In the genomic region with DNA sequence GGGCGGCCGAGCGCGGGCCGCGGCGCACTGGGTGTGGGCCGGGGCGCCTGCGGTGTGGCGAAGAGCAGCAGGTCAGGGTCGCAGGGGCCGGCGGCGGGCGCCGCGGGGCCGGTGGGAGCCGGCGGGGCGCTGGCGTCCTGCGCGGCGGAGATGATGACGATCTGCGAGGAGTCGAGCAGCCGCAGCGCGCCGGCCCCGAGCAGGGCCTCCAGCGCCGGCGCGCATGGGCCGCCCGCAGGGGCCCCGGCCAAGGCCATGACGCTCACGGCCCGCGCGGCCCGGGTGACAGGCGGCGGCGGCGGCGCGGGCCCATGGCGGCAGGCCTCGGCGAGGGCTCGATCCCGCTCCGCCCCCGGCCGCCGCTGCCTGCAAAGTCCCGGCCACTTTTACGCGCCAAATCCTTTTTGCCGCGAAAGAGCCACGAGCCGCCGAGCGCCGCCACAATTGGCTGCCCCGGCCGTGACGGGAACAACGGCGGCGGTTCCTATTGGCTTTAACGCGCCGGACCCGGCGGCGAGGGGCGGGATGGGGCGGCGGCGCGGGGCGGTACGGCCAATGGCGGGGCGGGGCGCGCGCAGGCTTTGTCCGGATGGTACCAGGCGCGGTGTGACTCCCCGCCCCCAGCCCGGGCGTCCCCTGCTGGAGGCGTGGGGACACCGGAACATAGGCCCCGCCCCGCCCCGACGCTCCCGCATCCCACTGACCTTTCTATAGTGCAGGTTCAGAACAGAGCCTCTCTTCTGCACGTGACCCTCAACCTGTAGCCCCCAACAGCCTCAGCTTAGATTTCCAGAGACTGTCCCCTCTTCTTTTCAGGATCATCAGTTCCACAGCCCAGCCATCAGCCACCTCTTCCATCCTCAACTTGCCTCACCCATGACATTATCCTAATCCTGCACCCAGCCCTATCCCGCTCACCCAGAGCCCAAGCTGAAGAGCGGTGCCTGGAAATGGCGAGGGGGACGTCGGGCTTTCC, we compare ENCODE assay signal across 2 cellular contexts.
TF ChIP-seq lines count a peak whose summit lies in the region.

A gene with protein sequence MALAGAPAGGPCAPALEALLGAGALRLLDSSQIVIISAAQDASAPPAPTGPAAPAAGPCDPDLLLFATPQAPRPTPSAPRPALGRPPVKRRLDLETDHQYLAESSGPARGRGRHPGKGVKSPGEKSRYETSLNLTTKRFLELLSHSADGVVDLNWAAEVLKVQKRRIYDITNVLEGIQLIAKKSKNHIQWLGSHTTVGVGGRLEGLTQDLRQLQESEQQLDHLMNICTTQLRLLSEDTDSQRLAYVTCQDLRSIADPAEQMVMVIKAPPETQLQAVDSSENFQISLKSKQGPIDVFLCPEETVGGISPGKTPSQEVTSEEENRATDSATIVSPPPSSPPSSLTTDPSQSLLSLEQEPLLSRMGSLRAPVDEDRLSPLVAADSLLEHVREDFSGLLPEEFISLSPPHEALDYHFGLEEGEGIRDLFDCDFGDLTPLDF (minus strand): TSS at position 378 of the 976 bp plus-strand sequence. CDS start 121 bp downstream, at position 257.

TF ChIP-seq in HCT116, 20 proteins besides CTCF, POLR2A, EP300 and RAD21 (continued from another document):
- TF ChIP-seq POLR2AphosphoS5 (IDR thresholded peaks at IDR 0.05; ENCODE audit: low read depth, low read length) (no peak), ZFX (IDR thresholded peaks at IDR 0.05) (peak; percentile 74; the same call in 1 of the 2 replicates), SIN3A (IDR thresholded peaks at IDR 0.05; ENCODE audit: low read depth) (peak; percentile 82), JUND (IDR thresholded peaks at IDR 0.05) (no peak), ZNF274 (IDR thresholded peaks at IDR 0.05; ENCODE audit: low read depth, low read length) (no peak), FOSL1 (IDR thresholded peaks at IDR 0.05; ENCODE audit: low read depth) (no peak), EGR1 (IDR thresholded peaks at IDR 0.05; ENCODE audit: low read depth) (0 out of 2 replicates have a peak, but pooled peaks have one; percentile 33)
- TF ChIP-seq, protein P1, sequence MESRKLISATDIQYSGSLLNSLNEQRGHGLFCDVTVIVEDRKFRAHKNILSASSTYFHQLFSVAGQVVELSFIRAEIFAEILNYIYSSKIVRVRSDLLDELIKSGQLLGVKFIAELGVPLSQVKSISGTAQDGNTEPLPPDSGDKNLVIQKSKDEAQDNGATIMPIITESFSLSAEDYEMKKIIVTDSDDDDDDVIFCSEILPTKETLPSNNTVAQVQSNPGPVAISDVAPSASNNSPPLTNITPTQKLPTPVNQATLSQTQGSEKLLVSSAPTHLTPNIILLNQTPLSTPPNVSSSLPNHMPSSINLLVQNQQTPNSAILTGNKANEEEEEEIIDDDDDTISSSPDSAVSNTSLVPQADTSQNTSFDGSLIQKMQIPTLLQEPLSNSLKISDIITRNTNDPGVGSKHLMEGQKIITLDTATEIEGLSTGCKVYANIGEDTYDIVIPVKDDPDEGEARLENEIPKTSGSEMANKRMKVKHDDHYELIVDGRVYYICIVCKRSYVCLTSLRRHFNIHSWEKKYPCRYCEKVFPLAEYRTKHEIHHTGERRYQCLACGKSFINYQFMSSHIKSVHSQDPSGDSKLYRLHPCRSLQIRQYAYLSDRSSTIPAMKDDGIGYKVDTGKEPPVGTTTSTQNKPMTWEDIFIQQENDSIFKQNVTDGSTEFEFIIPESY (IDR thresholded peaks at IDR 0.05; ENCODE audit: extremely low read depth, insufficient replicate concordance, low read length), result no peak
- TF ChIP-seq, protein P2, sequence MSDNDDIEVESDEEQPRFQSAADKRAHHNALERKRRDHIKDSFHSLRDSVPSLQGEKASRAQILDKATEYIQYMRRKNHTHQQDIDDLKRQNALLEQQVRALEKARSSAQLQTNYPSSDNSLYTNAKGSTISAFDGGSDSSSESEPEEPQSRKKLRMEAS (IDR thresholded peaks at IDR 0.05), result peak; percentile 92
- TF ChIP-seq, protein P3, sequence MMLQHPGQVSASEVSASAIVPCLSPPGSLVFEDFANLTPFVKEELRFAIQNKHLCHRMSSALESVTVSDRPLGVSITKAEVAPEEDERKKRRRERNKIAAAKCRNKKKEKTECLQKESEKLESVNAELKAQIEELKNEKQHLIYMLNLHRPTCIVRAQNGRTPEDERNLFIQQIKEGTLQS (IDR thresholded peaks at IDR 0.05), result no peak

TF ChIP-seq in neural cell, 6 proteins besides CTCF, POLR2A, EP300 and RAD21 (continued from another document):
- TF ChIP-seq, protein P4, sequence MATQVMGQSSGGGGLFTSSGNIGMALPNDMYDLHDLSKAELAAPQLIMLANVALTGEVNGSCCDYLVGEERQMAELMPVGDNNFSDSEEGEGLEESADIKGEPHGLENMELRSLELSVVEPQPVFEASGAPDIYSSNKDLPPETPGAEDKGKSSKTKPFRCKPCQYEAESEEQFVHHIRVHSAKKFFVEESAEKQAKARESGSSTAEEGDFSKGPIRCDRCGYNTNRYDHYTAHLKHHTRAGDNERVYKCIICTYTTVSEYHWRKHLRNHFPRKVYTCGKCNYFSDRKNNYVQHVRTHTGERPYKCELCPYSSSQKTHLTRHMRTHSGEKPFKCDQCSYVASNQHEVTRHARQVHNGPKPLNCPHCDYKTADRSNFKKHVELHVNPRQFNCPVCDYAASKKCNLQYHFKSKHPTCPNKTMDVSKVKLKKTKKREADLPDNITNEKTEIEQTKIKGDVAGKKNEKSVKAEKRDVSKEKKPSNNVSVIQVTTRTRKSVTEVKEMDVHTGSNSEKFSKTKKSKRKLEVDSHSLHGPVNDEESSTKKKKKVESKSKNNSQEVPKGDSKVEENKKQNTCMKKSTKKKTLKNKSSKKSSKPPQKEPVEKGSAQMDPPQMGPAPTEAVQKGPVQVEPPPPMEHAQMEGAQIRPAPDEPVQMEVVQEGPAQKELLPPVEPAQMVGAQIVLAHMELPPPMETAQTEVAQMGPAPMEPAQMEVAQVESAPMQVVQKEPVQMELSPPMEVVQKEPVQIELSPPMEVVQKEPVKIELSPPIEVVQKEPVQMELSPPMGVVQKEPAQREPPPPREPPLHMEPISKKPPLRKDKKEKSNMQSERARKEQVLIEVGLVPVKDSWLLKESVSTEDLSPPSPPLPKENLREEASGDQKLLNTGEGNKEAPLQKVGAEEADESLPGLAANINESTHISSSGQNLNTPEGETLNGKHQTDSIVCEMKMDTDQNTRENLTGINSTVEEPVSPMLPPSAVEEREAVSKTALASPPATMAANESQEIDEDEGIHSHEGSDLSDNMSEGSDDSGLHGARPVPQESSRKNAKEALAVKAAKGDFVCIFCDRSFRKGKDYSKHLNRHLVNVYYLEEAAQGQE (IDR thresholded peaks at IDR 0.05; ENCODE audit: borderline replicate concordance), result no peak
- TF ChIP-seq POLR2AphosphoS5 (IDR thresholded peaks at IDR 0.05) (peak; percentile 44), EZH2 (IDR thresholded peaks at IDR 0.05; ENCODE audit: borderline replicate concordance, insufficient read depth, low read length, poor library complexity, severe bottlenecking) (no peak), MXI1 (conservative IDR thresholded peaks at IDR 0.05; ENCODE audit: poor library complexity, severe bottlenecking) (peak; percentile 96), TAF1 (IDR thresholded peaks at IDR 0.05; ENCODE audit: low read depth) (no peak)
